ENCODE assay signal across 18 cellular contexts in genomic region chr12:67327466-67327865, GRCh38.
"Had no signal": no experiment of that assay in that cellular context is flagged by ENCODE, and none has a peak within 500 bp of the region (broad histone marks: within the 10 kb centered on the region; RNA-seq: fewer than 3 reads in every experiment).

No MANE protein-coding gene starts in this region.

- H3K9me3 Mint-ChIP-seq: activated naive CD4-positive, alpha-beta T cell treated with anti-CD3 and anti-CD28 coated beads, Interleukin-2, amount 50 U/mL, for 72 hours; activated T-helper 1 cell treated with anti-CD3 and anti-CD28 coated beads, Interleukin-12 subunit alpha, Interleukin-12 subunit beta, Interleukin-2, Interleukin-4 antibody, amounts not matched to agents 30 ng/mL and 10 ng/mL and 1 ng/mL, durations not matched to agents 14 hours and 24 hours and 36 hours had no signal

- H3K4me1 ChIP-seq: heart left ventricle, left lung, suprapubic skin, transverse colon, vagina had no signal

- ATAC-seq: heart left ventricle, left lung had no signal

- H3K27me3 ChIP-seq: heart left ventricle, left lung, suprapubic skin, transverse colon, vagina had no signal

- H3K27ac ChIP-seq: heart left ventricle, left lung, suprapubic skin, transverse colon, vagina, VCaP had no signal

- H3K27ac Mint-ChIP-seq: activated naive CD4-positive, alpha-beta T cell treated with anti-CD3 and anti-CD28 coated beads, Interleukin-2, amount 50 U/mL, for 72 hours; stimulated activated naive CD8-positive, alpha-beta T cell treated with anti-CD3 and anti-CD28 coated beads, Interleukin-15, Interleukin-2, amounts not matched to agents 100 ng/mL and 50 ng/mL, for 24 hours had no signal

- H3K4me3 ChIP-seq: heart left ventricle, left lung, suprapubic skin, transverse colon, vagina had no signal

- H3K9me3 ChIP-seq: heart left ventricle, left lung, suprapubic skin, transverse colon, vagina had no signal

- DNase-seq: activated CD4-positive, alpha-beta T cell treated with anti-CD3 and anti-CD28 coated beads, Interleukin-2, amount 50 U/mL, for 1 hour; activated CD4-positive, CD25-positive, alpha-beta regulatory T cell treated with anti-CD3 and anti-CD28 coated beads, Interleukin-2, amount 50 U/mL, for 72 hours; activated gamma-delta T cell treated with Interleukin-2 at 50 U/mL for 16 hours; effector CD4-positive, alpha-beta T cell; heart left ventricle; kidney; midbrain; occipital lobe; retina; stimulated activated CD4-positive, alpha-beta T cell treated with anti-CD3 and anti-CD28 coated beads, Interleukin-2, amount 100 ng/mL, for 24 hours; transverse colon had no signal

- H3K36me3 ChIP-seq: suprapubic skin, transverse colon, vagina had no signal

- H3K27me3 Mint-ChIP-seq: stimulated activated naive CD8-positive, alpha-beta T cell treated with anti-CD3 and anti-CD28 coated beads, Interleukin-15, Interleukin-2, amounts not matched to agents 100 ng/mL and 50 ng/mL, for 24 hours had no signal

- H3K4me3 Mint-ChIP-seq: activated T-helper 1 cell treated with anti-CD3 and anti-CD28 coated beads, Interleukin-12 subunit alpha, Interleukin-12 subunit beta, Interleukin-2, Interleukin-4 antibody, amounts not matched to agents 30 ng/mL and 10 ng/mL and 1 ng/mL, durations not matched to agents 14 hours and 24 hours and 36 hours; stimulated activated naive CD8-positive, alpha-beta T cell treated with anti-CD3 and anti-CD28 coated beads, Interleukin-15, Interleukin-2, amounts not matched to agents 100 ng/mL and 50 ng/mL, for 24 hours had no signal
